Comparison of ENCODE assay signal across 12 cellular contexts in genomic region chr12:112148031-112148513, GRCh38. TPM values are rescaled to one million over a fixed set of nuclear protein-coding genes. Genes with fewer than 3 reads are reported as not detected.
A peak's percentile ranks its signal among the peaks of the same experiment; 100 is the strongest.
DNase-seq lines count a peak whose midpoint lies in the region; ATAC-seq and TF ChIP-seq lines count a peak whose summit lies in the region.
"Had no signal": no experiment of that assay in that cellular context is flagged by ENCODE, and none has a peak within 500 bp of the region (broad histone marks: within the 10 kb centered on the region; RNA-seq: fewer than 3 reads in every experiment).

No MANE protein-coding gene starts in this region.

- H3K14ac ChIP-seq in H9 (ENCODE audit: insufficient read depth, low read length): no peak overlapping the region

- no peaks in the 10 kb centered on the region for H3K27me3 Mint-ChIP-seq in naive thymus-derived CD4-positive, alpha-beta T cell
- no peaks in the 10 kb centered on the region for H3K27me3 Mint-ChIP-seq in H9 (ENCODE audit: low read depth)

- WGBS in H9 (ENCODE audit: extremely low coverage, insufficient read length, low lambda C conversion rate): no CpG with 5 or more reads among the region's 3 CpGs

- H2BK5ac ChIP-seq in H9 (ENCODE audit: insufficient read length, low read length): no peak overlapping the region

- H2AFZ ChIP-seq in H9 (ENCODE audit: low read length): no peak overlapping the region

- peaks cover 0 to 3% (median 0%) of the 10 kb centered on the region in 11 donors for H3K9me3 Mint-ChIP-seq in naive thymus-derived CD4-positive, alpha-beta T cell
- H3K9me3 Mint-ChIP-seq in H9: no peaks in the 10 kb centered on the region

- DNase-seq in AG20443 (ENCODE audit: low spot score) (peak; percentile 46), HFF-Myc (ENCODE audit: extremely low read depth, low read depth) (peak; percentile 49), astrocyte of the hippocampus (ENCODE audit: low read depth, low spot score) (peak; percentile 84), kidney tubule cell (ENCODE audit: low spot score) (peak; percentile 70), H9 (no peak), OCI-M1 (lab: John Stamatoyannopoulos, UW) (no peak)
- DNase-seq in naive thymus-derived CD4-positive, alpha-beta T cell: no peak
- DNase-seq: H7, NCI-H345 had no signal

- no peaks in the 10 kb centered on the region for H3K79me1 ChIP-seq in H9 (ENCODE audit: insufficient read depth, low read depth, low read length, poor library complexity, severe bottlenecking)

- peaks cover 16 to 55% (median 34%) of the 10 kb centered on the region in 5 donors for H3K36me3 Mint-ChIP-seq in naive thymus-derived CD4-positive, alpha-beta T cell
- peaks cover 37 to 72% (median 58%) of the 10 kb centered on the region in 3 experiments; a peak in 6 of 7 replicates for H3K36me3 Mint-ChIP-seq in H9 (ENCODE audit: insufficient read depth in 1 of 3, low read depth in 3 of 3)

- no peak overlapping the region for H2BK20ac ChIP-seq in H9 (ENCODE audit: low read depth, low read length, poor library complexity, severe bottlenecking)

- CTCF ChIA-PET in naive thymus-derived CD4-positive, alpha-beta T cell (lab: Charles Lee): no interaction called here

- TF ChIP-seq CTCF in HFF-Myc (IDR thresholded peaks at IDR 0.05; ENCODE audit: low read depth, low read length, missing control alignments) (no peak), H9 (conservative IDR thresholded peaks at IDR 0.05) (no peak)

- no peak for ATAC-seq in naive thymus-derived CD4-positive, alpha-beta T cell
- no peak for ATAC-seq in HG03442 (IDR thresholded peaks at IDR 0.05; ENCODE audit: unreplicated experiment)

- H3K18ac ChIP-seq in H9 (ENCODE audit: insufficient read length, low read depth, low read length): no peak overlapping the region

- H3K27me3 ChIP-seq in naive thymus-derived CD4-positive, alpha-beta T cell (ENCODE audit: control insufficient read depth in 2 of 2, insufficient read depth in 2 of 2, low read length in 2 of 2): no peaks in the 10 kb centered on the region
- no peaks in the 10 kb centered on the region for H3K27me3 ChIP-seq in H9 (ENCODE audit: insufficient read depth, low read length)

- H4K5ac ChIP-seq in H9 (ENCODE audit: insufficient read length, low read depth, low read length): no peak overlapping the region

- no peaks in the 10 kb centered on the region for H3K9me3 ChIP-seq in naive thymus-derived CD4-positive, alpha-beta T cell (ENCODE audit: control insufficient read depth in 2 of 3, low read length in 3 of 3)
- H3K9me3 ChIP-seq in H9 (ENCODE audit: control insufficient read depth, low read depth, low read length): no peaks in the 10 kb centered on the region

- no peak overlapping the region for H3K4me3 Mint-ChIP-seq in naive thymus-derived CD4-positive, alpha-beta T cell
- H3K4me3 Mint-ChIP-seq in H9: no peak overlapping the region

- no peaks in the 10 kb centered on the region for H3K79me2 ChIP-seq in H9 (ENCODE audit: insufficient read depth, low read length)

- H3K23me2 ChIP-seq in H9 (ENCODE audit: insufficient read length, low read depth, low read length, poor library complexity, severe bottlenecking): no peaks in the 10 kb centered on the region

- H4K91ac ChIP-seq in H9 (ENCODE audit: insufficient read length, low read depth, low read length): no peak overlapping the region

- no peak overlapping the region for H3K27ac ChIP-seq in naive thymus-derived CD4-positive, alpha-beta T cell (ENCODE audit: low read depth, low read length)
- no peak overlapping the region for H3K27ac ChIP-seq in H9 (ENCODE audit: insufficient read length, low read depth, low read length)
- H3K27ac ChIP-seq: coronary artery, HL-60 had no signal

- no peaks in the 10 kb centered on the region for H3K4me1 ChIP-seq in naive thymus-derived CD4-positive, alpha-beta T cell (ENCODE audit: control insufficient read depth in 2 of 2, insufficient read depth in 2 of 2, low read length in 2 of 2)
- no peaks in the 10 kb centered on the region for H3K4me1 ChIP-seq in H9 (ENCODE audit: insufficient read depth, low read length)

- no peak overlapping the region for H3K9ac ChIP-seq in H9 (ENCODE audit: extremely low read depth, insufficient read length, low read length)

- peaks cover 0 to 14% (median 0%) of the 10 kb centered on the region in 7 donors for H3K4me1 Mint-ChIP-seq in naive thymus-derived CD4-positive, alpha-beta T cell
- H3K4me1 Mint-ChIP-seq in H9: no peaks in the 10 kb centered on the region

- H2BK120ac ChIP-seq in H9 (ENCODE audit: low read depth, low read length, poor library complexity, severe bottlenecking): no peak overlapping the region

- no peak overlapping the region for H3K4me3 ChIP-seq in HFF-Myc (replicated peaks; ENCODE audit: low read depth, low read length)
- no peak overlapping the region for H3K4me3 ChIP-seq in naive thymus-derived CD4-positive, alpha-beta T cell (ENCODE audit: low read length)
- H3K4me3 ChIP-seq: coronary artery had no signal

- H3K27ac Mint-ChIP-seq in naive thymus-derived CD4-positive, alpha-beta T cell: peak overlapping the region in 3 of 9 donors; percentile 28 to 56 (median 48)
- H3K27ac Mint-ChIP-seq in H9: no peak overlapping the region

- no peak overlapping the region for H3T11ph ChIP-seq in H9 (ENCODE audit: low read length)

- intact Hi-C loops in naive thymus-derived CD4-positive, alpha-beta T cell (cut with micrococcal nuclease): no loop called here

- H3K4ac ChIP-seq in H9 (ENCODE audit: low read depth, low read length): no peak overlapping the region

- no peak overlapping the region for H2BK15ac ChIP-seq in H9 (ENCODE audit: low read depth, low read length)

- no peak overlapping the region for H3K4me2 ChIP-seq in H9 (ENCODE audit: insufficient read depth, insufficient read length, low read length)

- no peak overlapping the region for H4K8ac ChIP-seq in H9 (replicated peaks; ENCODE audit: insufficient read length, low read depth, low read length)

- H4K20me1 ChIP-seq in H9 (ENCODE audit: control insufficient read depth, insufficient read depth, insufficient read length): no peaks in the 10 kb centered on the region

- no peak overlapping the region for H3K56ac ChIP-seq in H9 (ENCODE audit: insufficient read length, low read depth, low read length)

- H3K23ac ChIP-seq in H9 (ENCODE audit: insufficient read length, low read depth, low read length): no peak overlapping the region

- POLR2A ChIA-PET in naive thymus-derived CD4-positive, alpha-beta T cell (lab: Charles Lee): interaction anchor here (0.6 kb wide), 1 partner anchor 311 kb away, joined by 3 read pairs; no protein-coding TSS in a partner anchor

- H2BK12ac ChIP-seq in H9 (ENCODE audit: insufficient read length, low read depth, low read length): no peak overlapping the region

- H3K36me3 ChIP-seq in naive thymus-derived CD4-positive, alpha-beta T cell (ENCODE audit: control insufficient read depth in 2 of 3, insufficient read depth in 3 of 3, low read length in 3 of 3): peaks cover 13 to 89% (median 43%) of the 10 kb centered on the region in 3 experiments

- no peak overlapping the region for H2AK5ac ChIP-seq in H9 (ENCODE audit: insufficient read length, low read length)

RNA-seq across cellular contexts. Expression of gene TRAFD1, which starts 22.7 kb away (rescaled TPM):
- total RNA-seq in naive thymus-derived CD4-positive, alpha-beta T cell: 10 to 100 TPM; 22.1 to 86.6 (median 42.7) TPM
- polyA plus RNA-seq in naive thymus-derived CD4-positive, alpha-beta T cell: 10 to 100 TPM; 54.4 to 63.9 TPM
- total RNA-seq in H9 (2021): 32.0 and 32.9 TPM in 2 replicates

RNA-seq across cellular contexts. Expression of gene NAA25, which starts 39.5 kb away (rescaled TPM):
- 10 to 100 TPM; 39.1 to 43.0 (median 42.1) TPM for total RNA-seq in naive thymus-derived CD4-positive, alpha-beta T cell
- 10 to 100 TPM in 1 of 2 donors, 1 to 10 TPM in 1; 9.8 to 15.9 TPM for polyA plus RNA-seq in naive thymus-derived CD4-positive, alpha-beta T cell
- total RNA-seq in H9 (2021): 54.3 and 57.1 TPM in 2 replicates

Comparison
In these comparisons a context has a peak if more than half of its experiments do, and no peak if none do; other contexts are left out.
1. DNase-seq: peak in AG20443 (single experiment), HFF-Myc (single experiment), astrocyte of the hippocampus (single experiment) and kidney tubule cell (single experiment); none in naive thymus-derived CD4-positive, alpha-beta T cell (0 of 9), H9 (single experiment) and OCI-M1 (single experiment).